8 cellular contexts compared by ENCODE assay signal in genomic region chr16:57536306-57537193, GRCh38. TPM values are rescaled to one million over a fixed set of nuclear protein-coding genes. Genes with fewer than 3 reads are reported as not detected.
A peak's percentile ranks its signal among the peaks of the same experiment; 100 is the strongest.
DNase-seq lines count a peak whose midpoint lies in the region; ATAC-seq and TF ChIP-seq lines count a peak whose summit lies in the region.

CCDC102A (minus strand) TSS chr16:57536571; CDS start chr16:57529177, 7,394 bp downstream.

- H3K27ac Mint-ChIP-seq in CD14-positive monocyte, result peak within 1 kb of the TSS; percentile 37 to 83 (median 58)
- peak within 1 kb of the TSS; percentile 63 for H3K27ac Mint-ChIP-seq in dendritic cell treated with granulocyte-macrophage colony-stimulating factor and Interleukin-4, amounts not matched to agents 40 ng/mL and 50 ng/mL, for 4 days

- no peaks in the 10 kb centered on the region for H3K36me3 ChIP-seq in lower lobe of right lung

- intact Hi-C loops in CD14-positive monocyte (cut with micrococcal nuclease) (no loop called here), lower lobe of right lung (cut with DNase I) (no loop called here)
- intact Hi-C loops in dendritic cell treated with granulocyte-macrophage colony-stimulating factor and Interleukin-4, amounts not matched to agents 40 ng/mL and 50 ng/mL, for 4 days (cut with micrococcal nuclease), result no loop called here

- TF ChIP-seq CTCF in CD14-positive monocyte (IDR thresholded peaks at IDR 0.05), result no peak
- no peak for TF ChIP-seq CTCF in lower lobe of right lung (IDR thresholded peaks at IDR 0.05)

- no peaks in the 10 kb centered on the region for H3K9me3 ChIP-seq in lower lobe of right lung

- peaks cover 0 to 19% (median 6%) of the 10 kb centered on the region in 7 donors for H3K9me3 Mint-ChIP-seq in CD14-positive monocyte
- H3K9me3 Mint-ChIP-seq in dendritic cell treated with granulocyte-macrophage colony-stimulating factor and Interleukin-4, amounts not matched to agents 40 ng/mL and 50 ng/mL, for 4 days, result no peaks in the 10 kb centered on the region

- ATAC-seq in GM19351 (IDR thresholded peaks at IDR 0.05; ENCODE audit: unreplicated experiment), result peak; percentile 21
- ATAC-seq in HG03439 (IDR thresholded peaks at IDR 0.05; ENCODE audit: unreplicated experiment), result peak; percentile 11
- ATAC-seq in lower lobe of right lung, result peak; percentile 68 to 72

- DNase-seq in CD14-positive monocyte (ENCODE audit: low spot score), result no peak
- peak; percentile 16 for DNase-seq in T-helper 22 cell (ENCODE audit: low read depth)
- DNase-seq in lower lobe of right lung, result peak; percentile 49
- peak; percentile 41 for DNase-seq in stimulated activated naive CD4-positive, alpha-beta T cell treated with Interleukin-2 at 50 U/mL for 16 hours (lab: John Stamatoyannopoulos, UW)
- no peak for DNase-seq in GDM1 (lab: John Stamatoyannopoulos, UW)

- H3K27me3 ChIP-seq in lower lobe of right lung (ENCODE audit: low read depth), result peaks cover 4% of the 10 kb centered on the region

- H3K27ac ChIP-seq in lower lobe of right lung, result peak within 1 kb of the TSS; percentile 87

- peaks cover 4 to 5% of the 10 kb centered on the region in 2 donors for H3K36me3 Mint-ChIP-seq in CD14-positive monocyte
- no peaks in the 10 kb centered on the region for H3K36me3 Mint-ChIP-seq in dendritic cell treated with granulocyte-macrophage colony-stimulating factor and Interleukin-4, amounts not matched to agents 40 ng/mL and 50 ng/mL, for 4 days (ENCODE audit: low read depth)

- peaks cover 51% of the 10 kb centered on the region for H3K4me1 ChIP-seq in lower lobe of right lung

- peak within 1 kb of the TSS; percentile 70 to 86 for H3K4me3 Mint-ChIP-seq in CD14-positive monocyte
- peak within 1 kb of the TSS; percentile 61 for H3K4me3 Mint-ChIP-seq in dendritic cell treated with granulocyte-macrophage colony-stimulating factor and Interleukin-4, amounts not matched to agents 40 ng/mL and 50 ng/mL, for 4 days

- H3K4me3 ChIP-seq in lower lobe of right lung, result peak within 1 kb of the TSS; percentile 88

- H3K27me3 Mint-ChIP-seq in CD14-positive monocyte (ENCODE audit: low read depth in 3 of 3), result peaks cover 83 to 97% (median 85%) of the 10 kb centered on the region in 3 donors
- H3K27me3 Mint-ChIP-seq in dendritic cell treated with granulocyte-macrophage colony-stimulating factor and Interleukin-4, amounts not matched to agents 40 ng/mL and 50 ng/mL, for 4 days, result peaks cover 85% of the 10 kb centered on the region

- peaks cover 50% of the 10 kb centered on the region for H3K4me1 Mint-ChIP-seq in CD14-positive monocyte
- H3K4me1 Mint-ChIP-seq in dendritic cell treated with granulocyte-macrophage colony-stimulating factor and Interleukin-4, amounts not matched to agents 40 ng/mL and 50 ng/mL, for 4 days (ENCODE audit: low read depth), result peaks cover 64% of the 10 kb centered on the region

RNA-seq across cellular contexts. Expression of gene CCDC102A, which starts in this region (rescaled TPM):
- polyA plus RNA-seq in CD14-positive monocyte, result not detected
- 12.8 TPM for total RNA-seq in lower lobe of right lung

Comparison
In these comparisons a context has a peak if more than half of its experiments do, and no peak if none do; other contexts are left out.
1. DNase-seq: peak in T-helper 22 cell (single experiment), lower lobe of right lung (single experiment) and stimulated activated naive CD4-positive, alpha-beta T cell treated with Interleukin-2 at 50 U/mL for 16 hours (single experiment); none in CD14-positive monocyte (single experiment) and GDM1 (single experiment).
2. ATAC-seq: peak in every context shown above with its lines; median percentile 70 in lower lobe of right lung; 21 in GM19351; 11 in HG03439.